Comparison of ENCODE assay signal across 17 cellular contexts in the genomic region with DNA sequence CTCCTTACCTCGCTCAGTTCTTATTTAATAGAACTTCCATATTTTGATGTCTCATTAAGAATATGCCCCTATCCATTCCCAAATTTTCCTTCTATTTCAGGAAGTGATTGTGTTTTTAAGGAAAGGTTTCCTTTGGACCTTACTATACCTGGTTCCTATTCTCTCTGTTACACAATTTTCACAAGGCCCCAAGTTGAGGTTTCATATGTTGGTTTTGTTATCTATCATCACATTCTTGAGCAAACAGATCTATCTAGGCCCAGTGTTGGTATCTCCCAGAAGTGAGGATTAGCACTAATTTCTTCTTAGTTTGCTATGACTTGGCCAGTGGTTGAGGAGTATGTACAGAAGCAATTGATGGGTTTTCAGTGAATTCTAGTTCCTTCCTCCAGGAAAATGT. TPM values are rescaled to one million over a fixed set of nuclear protein-coding genes. Genes with fewer than 3 reads are reported as not detected.
DNase-seq lines count a peak whose midpoint lies in the region; ATAC-seq and TF ChIP-seq lines count a peak whose summit lies in the region.
"Had no signal": no experiment of that assay in that cellular context is flagged by ENCODE, and none has a peak within 500 bp of the region (broad histone marks: within the 10 kb centered on the region; RNA-seq: fewer than 3 reads in every experiment).

No MANE protein-coding gene starts in this region.

- H4K20me1 ChIP-seq in SU-DHL-6 (ENCODE audit: low read depth, low read length) = no peaks in the 10 kb centered on the region

- H3K27ac Mint-ChIP-seq in activated naive CD4-positive, alpha-beta T cell treated with anti-CD3 and anti-CD28 coated beads, Interleukin-2, amount 50 U/mL, for 72 hours = peak overlapping the region; percentile 15 to 41

- H3K4me1 ChIP-seq in testis = no peaks in the 10 kb centered on the region
- H3K4me1 ChIP-seq: HAP-1 had no signal

- DNase-seq in activated naive CD4-positive, alpha-beta T cell treated with anti-CD3 and anti-CD28 coated beads, Interleukin-2, amount 50 U/mL, for 72 hours (ENCODE audit: low spot score in 2 of 2) = no peak
- DNase-seq in activated naive CD4-positive, alpha-beta T cell treated with Interleukin-2 at 50 U/mL for 16 hours = no peak
- no peak for DNase-seq in NCI-H2029 (lab: John Stamatoyannopoulos, UW)
- no peak for DNase-seq in testis
- no peak for DNase-seq in RKO (ENCODE audit: low spot score)
- no peak for DNase-seq in NCI-H1417 (lab: John Stamatoyannopoulos, UW)
- DNase-seq: ACHN; activated naive CD4-positive, alpha-beta T cell treated with anti-CD3 and anti-CD28 coated beads, Interleukin-2, amount 50 U/mL, for 16 hours; DMS53; esophagus squamous epithelium; mesenchymal stem cell; MG63; NCI-H69; upper lobe of left lung had no signal

- H3K9me3 Mint-ChIP-seq in activated naive CD4-positive, alpha-beta T cell treated with anti-CD3 and anti-CD28 coated beads, Interleukin-2, amount 50 U/mL, for 72 hours = no peaks in the 10 kb centered on the region

- no peaks in the 10 kb centered on the region for H3K9me3 ChIP-seq in SU-DHL-6 (ENCODE audit: insufficient read depth, low read length)
- no peaks in the 10 kb centered on the region for H3K9me3 ChIP-seq in testis
- H3K9me3 ChIP-seq: esophagus squamous epithelium, HAP-1, MG63, upper lobe of left lung had no signal

- H3K36me3 Mint-ChIP-seq in activated naive CD4-positive, alpha-beta T cell treated with anti-CD3 and anti-CD28 coated beads, Interleukin-2, amount 50 U/mL, for 72 hours = no peaks in the 10 kb centered on the region

- peak; percentile 32 to 75 for ATAC-seq in activated naive CD4-positive, alpha-beta T cell treated with anti-CD3 and anti-CD28 coated beads, Interleukin-2, amount 50 U/mL, for 72 hours
- peak; percentile 37 for ATAC-seq in HG02678 (IDR thresholded peaks at IDR 0.05; ENCODE audit: unreplicated experiment)

- H3K4me3 ChIP-seq in SU-DHL-6 (ENCODE audit: insufficient read depth, low read length, poor library complexity, severe bottlenecking) (no peak overlapping the region), testis (no peak overlapping the region)
- H3K4me3 ChIP-seq: esophagus squamous epithelium, HAP-1, MG63, upper lobe of left lung had no signal

- H3K9ac ChIP-seq in SU-DHL-6 (ENCODE audit: low read length) = peak overlapping the region; percentile 56

- H3K27me3 ChIP-seq in SU-DHL-6 (ENCODE audit: low read length) (no peaks in the 10 kb centered on the region), testis (no peaks in the 10 kb centered on the region)
- H3K27me3 ChIP-seq: esophagus squamous epithelium, MG63, upper lobe of left lung had no signal

- no peaks in the 10 kb centered on the region for H3K9me2 ChIP-seq in SU-DHL-6 (replicated peaks; ENCODE audit: insufficient read depth, low read length)

- H2AFZ ChIP-seq in SU-DHL-6 (ENCODE audit: low read depth, low read length, severe bottlenecking) = no peak overlapping the region

- peaks cover 65% of the 10 kb centered on the region for H3F3A ChIP-seq in SU-DHL-6 (ENCODE audit: insufficient read depth)

- peak overlapping the region; percentile 52 for H3K4me2 ChIP-seq in SU-DHL-6 (ENCODE audit: low read depth, low read length, poor library complexity, severe bottlenecking)

- intact Hi-C loops in testis (cut with DNase I; ENCODE audit: low total_unique reads) = no loop called here

- H3K27ac ChIP-seq in SU-DHL-6 (ENCODE audit: low read depth, low read length) (peak overlapping the region; percentile 93), testis (no peak overlapping the region)
- H3K27ac ChIP-seq: esophagus squamous epithelium, upper lobe of left lung had no signal

- TF ChIP-seq POLR2A in testis (IDR thresholded peaks at IDR 0.05) = no peak

- WGBS in testis, 2 donors = 79 to 94% methylated on average over 1 of the region's 1 CpG

- H3K36me3 ChIP-seq in SU-DHL-6 (ENCODE audit: low read length) (no peaks in the 10 kb centered on the region), testis (ENCODE audit: low read depth, missing control alignments) (no peaks in the 10 kb centered on the region)
- H3K36me3 ChIP-seq: esophagus squamous epithelium, HAP-1, MG63, upper lobe of left lung had no signal

- no peaks in the 10 kb centered on the region for H3K79me2 ChIP-seq in SU-DHL-6 (ENCODE audit: insufficient read depth, low read length)

- no peak for TF ChIP-seq CTCF in SU-DHL-6 (IDR thresholded peaks at IDR 0.05; ENCODE audit: insufficient read depth, low read length, poor library complexity, severe bottlenecking)
- TF ChIP-seq CTCF in testis (IDR thresholded peaks at IDR 0.05) = no peak

RNA-seq across cellular contexts. Expression of gene ALG2, which starts 41.5 kb away (rescaled TPM):
- total RNA-seq in activated naive CD4-positive, alpha-beta T cell treated with anti-CD3 and anti-CD28 coated beads, Interleukin-2, amount 50 U/mL, for 72 hours = 10 to 100 TPM; 14.0 to 20.6 TPM
- 10 to 100 TPM; 46.7 to 48.0 TPM for total RNA-seq in testis
- polyA plus RNA-seq in testis (ENCODE audit: insufficient read depth, low read depth, low replicate concordance) = 37.9 TPM

RNA-seq across cellular contexts. Expression of gene SEC61B, which starts 41.9 kb away (rescaled TPM):
- total RNA-seq in activated naive CD4-positive, alpha-beta T cell treated with anti-CD3 and anti-CD28 coated beads, Interleukin-2, amount 50 U/mL, for 72 hours = 100 to 1,000 TPM; 105 to 127 TPM
- 10 to 100 TPM; 78.3 to 91.7 TPM for total RNA-seq in testis
- polyA plus RNA-seq in testis (ENCODE audit: insufficient read depth, low read depth, low replicate concordance) = 145 TPM
